In the genomic region with DNA sequence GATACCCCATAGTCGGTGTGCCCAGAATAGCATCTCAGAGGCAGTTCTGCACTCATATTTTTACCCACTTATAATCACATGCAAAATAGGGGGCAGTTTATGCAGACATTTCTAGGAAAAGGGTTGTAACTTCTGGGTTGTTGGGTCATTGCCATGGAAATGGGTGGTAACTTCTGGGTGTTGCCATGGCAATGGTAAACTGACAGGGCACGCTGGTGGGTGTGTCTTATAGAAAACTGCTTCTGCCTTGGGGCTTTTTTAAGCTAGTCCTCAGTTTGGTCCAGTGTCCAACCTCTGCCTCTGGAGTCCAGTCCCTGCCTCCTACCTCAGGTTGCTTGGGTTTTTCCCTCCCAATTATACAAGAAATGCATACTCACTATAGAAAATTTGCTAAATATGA, we compare ENCODE assay signal across 1 cellular context.
TF ChIP-seq lines count a peak whose summit lies in the region.

No MANE protein-coding gene starts in this region.

TF ChIP-seq in HepG2, 621 proteins besides CTCF, POLR2A, EP300 and RAD21:
- TF ChIP-seq ZFP36L1 (CRISPR knock-in tag; IDR thresholded peaks at IDR 0.05) (no peak), SIN3A (IDR thresholded peaks at IDR 0.05; ENCODE audit: borderline replicate concordance, low read depth, low read length) (peak; percentile 64; the same call in 1 of the 2 replicates), SAP130 (CRISPR knock-in tag; IDR thresholded peaks at IDR 0.05; ENCODE audit: low read depth) (peak; percentile 61), RFX3 (CRISPR knock-in tag; IDR thresholded peaks at IDR 0.05) (peak; percentile 91), ZNF383 (CRISPR knock-in tag; IDR thresholded peaks at IDR 0.05; ENCODE audit: borderline replicate concordance) (no peak), THAP11 (CRISPR knock-in tag; IDR thresholded peaks at IDR 0.05) (no peak), MXI1 (IDR thresholded peaks at IDR 0.05; ENCODE audit: borderline replicate concordance, low read depth, low read length) (peak; percentile 87; the same call in 2 of the 3 replicates), RFX1 (IDR thresholded peaks at IDR 0.05) (peak; percentile 88)
- TF ChIP-seq, protein P1, sequence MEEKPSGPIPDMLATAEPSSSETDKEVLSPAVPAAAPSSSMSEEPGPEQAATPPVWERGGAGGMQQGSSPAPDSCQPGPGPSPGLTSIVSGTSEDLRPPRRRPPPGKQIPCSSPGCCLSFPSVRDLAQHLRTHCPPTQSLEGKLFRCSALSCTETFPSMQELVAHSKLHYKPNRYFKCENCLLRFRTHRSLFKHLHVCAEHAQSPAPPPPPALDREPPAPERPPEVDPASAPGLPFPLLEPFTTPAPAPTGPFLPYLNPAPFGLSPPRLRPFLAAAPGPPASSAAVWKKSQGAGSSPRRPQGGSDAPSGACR (CRISPR knock-in tag; IDR thresholded peaks at IDR 0.05) = no peak
- TF ChIP-seq, protein P2, sequence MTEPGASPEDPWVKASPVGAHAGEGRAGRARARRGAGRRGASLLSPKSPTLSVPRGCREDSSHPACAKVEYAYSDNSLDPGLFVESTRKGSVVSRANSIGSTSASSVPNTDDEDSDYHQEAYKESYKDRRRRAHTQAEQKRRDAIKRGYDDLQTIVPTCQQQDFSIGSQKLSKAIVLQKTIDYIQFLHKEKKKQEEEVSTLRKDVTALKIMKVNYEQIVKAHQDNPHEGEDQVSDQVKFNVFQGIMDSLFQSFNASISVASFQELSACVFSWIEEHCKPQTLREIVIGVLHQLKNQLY (CRISPR knock-in tag; IDR thresholded peaks at IDR 0.05) = no peak
- TF ChIP-seq, protein P3, sequence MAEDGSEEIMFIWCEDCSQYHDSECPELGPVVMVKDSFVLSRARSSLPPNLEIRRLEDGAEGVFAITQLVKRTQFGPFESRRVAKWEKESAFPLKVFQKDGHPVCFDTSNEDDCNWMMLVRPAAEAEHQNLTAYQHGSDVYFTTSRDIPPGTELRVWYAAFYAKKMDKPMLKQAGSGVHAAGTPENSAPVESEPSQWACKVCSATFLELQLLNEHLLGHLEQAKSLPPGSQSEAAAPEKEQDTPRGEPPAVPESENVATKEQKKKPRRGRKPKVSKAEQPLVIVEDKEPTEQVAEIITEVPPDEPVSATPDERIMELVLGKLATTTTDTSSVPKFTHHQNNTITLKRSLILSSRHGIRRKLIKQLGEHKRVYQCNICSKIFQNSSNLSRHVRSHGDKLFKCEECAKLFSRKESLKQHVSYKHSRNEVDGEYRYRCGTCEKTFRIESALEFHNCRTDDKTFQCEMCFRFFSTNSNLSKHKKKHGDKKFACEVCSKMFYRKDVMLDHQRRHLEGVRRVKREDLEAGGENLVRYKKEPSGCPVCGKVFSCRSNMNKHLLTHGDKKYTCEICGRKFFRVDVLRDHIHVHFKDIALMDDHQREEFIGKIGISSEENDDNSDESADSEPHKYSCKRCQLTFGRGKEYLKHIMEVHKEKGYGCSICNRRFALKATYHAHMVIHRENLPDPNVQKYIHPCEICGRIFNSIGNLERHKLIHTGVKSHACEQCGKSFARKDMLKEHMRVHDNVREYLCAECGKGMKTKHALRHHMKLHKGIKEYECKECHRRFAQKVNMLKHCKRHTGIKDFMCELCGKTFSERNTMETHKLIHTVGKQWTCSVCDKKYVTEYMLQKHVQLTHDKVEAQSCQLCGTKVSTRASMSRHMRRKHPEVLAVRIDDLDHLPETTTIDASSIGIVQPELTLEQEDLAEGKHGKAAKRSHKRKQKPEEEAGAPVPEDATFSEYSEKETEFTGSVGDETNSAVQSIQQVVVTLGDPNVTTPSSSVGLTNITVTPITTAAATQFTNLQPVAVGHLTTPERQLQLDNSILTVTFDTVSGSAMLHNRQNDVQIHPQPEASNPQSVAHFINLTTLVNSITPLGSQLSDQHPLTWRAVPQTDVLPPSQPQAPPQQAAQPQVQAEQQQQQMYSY (CRISPR knock-in tag; IDR thresholded peaks at IDR 0.05) = no peak
- TF ChIP-seq, protein P4, sequence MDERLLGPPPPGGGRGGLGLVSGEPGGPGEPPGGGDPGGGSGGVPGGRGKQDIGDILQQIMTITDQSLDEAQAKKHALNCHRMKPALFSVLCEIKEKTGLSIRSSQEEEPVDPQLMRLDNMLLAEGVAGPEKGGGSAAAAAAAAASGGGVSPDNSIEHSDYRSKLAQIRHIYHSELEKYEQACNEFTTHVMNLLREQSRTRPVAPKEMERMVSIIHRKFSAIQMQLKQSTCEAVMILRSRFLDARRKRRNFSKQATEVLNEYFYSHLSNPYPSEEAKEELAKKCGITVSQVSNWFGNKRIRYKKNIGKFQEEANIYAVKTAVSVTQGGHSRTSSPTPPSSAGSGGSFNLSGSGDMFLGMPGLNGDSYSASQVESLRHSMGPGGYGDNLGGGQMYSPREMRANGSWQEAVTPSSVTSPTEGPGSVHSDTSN (CRISPR knock-in tag; IDR thresholded peaks at IDR 0.05) = peak; percentile 60; the same call in 1 of the 2 replicates
TF ChIP-seq in HepG2: peak in this region for 6.
